8 cellular contexts compared by ENCODE assay signal in genomic region chr2:223957092-223957851, GRCh38. TPM values are rescaled to one million over a fixed set of nuclear protein-coding genes. Genes with fewer than 3 reads are reported as not detected.
DNase-seq lines count a peak whose midpoint lies in the region; ATAC-seq and TF ChIP-seq lines count a peak whose summit lies in the region.

Gene MRPL44 (plus strand): TSS chr2:223957463. CDS start chr2:223957473, 10 bp downstream.

- peaks cover 55 to 57% (median 56%) of the 10 kb centered on the region in 3 donors for H3K4me1 Mint-ChIP-seq in IgD-negative memory B cell

- peak; percentile 98 for DNase-seq in DMS 273 (lab: John Stamatoyannopoulos, UW; ENCODE audit: unreplicated experiment)
- DNase-seq in OCI-M2 (lab: John Stamatoyannopoulos, UW; ENCODE audit: unreplicated experiment) = peak; percentile 26
- DNase-seq in activated T-cell treated with anti-CD3 and anti-CD28 coated beads for 4 hours = peak; percentile 97
- DNase-seq in epithelial cell of esophagus (ENCODE audit: low read depth) = peak; percentile 95
- DNase-seq in stimulated activated CD8-positive, alpha-beta memory T cell treated with anti-CD3 and anti-CD28 coated beads, Interleukin-4, amount 100 ng/mL, for 24 hours (ENCODE audit: low read depth) = peak; percentile 93

- peak; percentile 87 for ATAC-seq in GM21528 (IDR thresholded peaks at IDR 0.05; ENCODE audit: low FRiP score, unreplicated experiment)

- peak within 1 kb of the TSS; percentile 94 to 99 (median 98) for H3K4me3 Mint-ChIP-seq in IgD-negative memory B cell

- H3K27me3 ChIP-seq in mononuclear cell (ENCODE audit: insufficient read depth, low read length) = no peaks in the 10 kb centered on the region

- H3K9me3 Mint-ChIP-seq in IgD-negative memory B cell = no peaks in the 10 kb centered on the region

- H3K4me3 ChIP-seq in epithelial cell of esophagus (ENCODE audit: low read length) (peak within 1 kb of the TSS; percentile 92), mononuclear cell (ENCODE audit: low read length) (peak within 1 kb of the TSS; percentile 97)

- peak within 1 kb of the TSS; percentile 99 for H3K27ac Mint-ChIP-seq in IgD-negative memory B cell

- no peaks in the 10 kb centered on the region for H3K9me3 ChIP-seq in mononuclear cell (ENCODE audit: low read depth, low read length)

- TF ChIP-seq CTCF in epithelial cell of esophagus (IDR thresholded peaks at IDR 0.05; ENCODE audit: insufficient read depth, low read depth, low read length, missing control alignments) = no peak

- H3K4me1 ChIP-seq in mononuclear cell (ENCODE audit: insufficient read depth, low read length) = peaks cover 41% of the 10 kb centered on the region

- peaks cover 4% of the 10 kb centered on the region for H3K36me3 Mint-ChIP-seq in IgD-negative memory B cell

- peaks cover 3% of the 10 kb centered on the region for H3K27me3 Mint-ChIP-seq in IgD-negative memory B cell

RNA-seq across cellular contexts. Expression of gene MRPL44, which starts in this region (rescaled TPM):
- polyA plus RNA-seq in IgD-negative memory B cell = 39.8 TPM
- 69.6 TPM for total RNA-seq in mononuclear cell

Comparison
In these comparisons a context has a peak if more than half of its experiments do, and no peak if none do; other contexts are left out.
1. Peak in every context shown above with its lines: DNase-seq, ATAC-seq and H3K4me3 ChIP-seq.
2. DNase-seq: peak in every context shown above with its lines; median percentile 98 in DMS 273; 97 in activated T-cell treated with anti-CD3 and anti-CD28 coated beads for 4 hours; 95 in epithelial cell of esophagus; 93 in stimulated activated CD8-positive, alpha-beta memory T cell treated with anti-CD3 and anti-CD28 coated beads, Interleukin-4, amount 100 ng/mL, for 24 hours; 26 in OCI-M2.